In the genomic region with DNA sequence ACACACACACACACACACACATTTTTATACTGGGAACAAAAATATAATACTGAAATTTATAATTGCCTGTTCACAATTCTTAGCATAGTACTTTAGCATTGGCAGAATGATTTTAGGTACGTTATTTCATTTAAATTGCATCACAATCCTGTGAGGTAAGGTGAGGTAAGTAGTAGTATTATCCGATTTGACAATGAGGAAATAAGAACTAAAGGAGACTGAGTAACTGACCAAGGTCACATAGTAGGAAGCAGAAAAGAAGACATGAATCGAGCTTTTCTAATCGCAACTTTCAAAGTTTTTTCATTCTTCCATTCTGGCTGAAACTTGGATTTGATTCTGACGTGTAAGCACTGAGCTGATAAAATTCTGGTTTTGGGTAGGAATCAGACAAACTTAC, we compare ENCODE assay signal across 11 cellular contexts.
"Had no signal": no experiment of that assay in that cellular context is flagged by ENCODE, and none has a peak within 500 bp of the region (broad histone marks: within the 10 kb centered on the region; RNA-seq: fewer than 3 reads in every experiment).

No MANE protein-coding gene starts in this region.

- H3K27ac ChIP-seq: GM23248 had no signal

- DNase-seq: GM23248, GOT3, H7, H9, HCEC 1CT, HFFc6 had no signal

- H3K4me3 ChIP-seq: GM23248, GM23338, HAP-1 had no signal

- FAIRE-seq: H1, H54 had no signal

- H3K9me3 Mint-ChIP-seq: GM23338, H9, HFFc6 had no signal

- H3K9me3 ChIP-seq: HAP-1 had no signal

- H3K4me1 ChIP-seq: HAP-1 had no signal

- H3K4me3 Mint-ChIP-seq: GM23338, H9, HFFc6 had no signal

- H3K27ac Mint-ChIP-seq: GM23338, H9, HFFc6 had no signal

- H3K36me3 ChIP-seq: HAP-1 had no signal

- ATAC-seq: GM23338, HCT116 had no signal
